ENCODE assay signal across 8 cellular contexts in genomic region chr19:3783660-3784584, GRCh38.
DNase-seq lines count a peak whose midpoint lies in the region; ATAC-seq and TF ChIP-seq lines count a peak whose summit lies in the region.

No MANE protein-coding gene starts in this region.

- TF ChIP-seq CTCF in fibroblast of mammary gland (conservative IDR thresholded peaks at IDR 0.05; ENCODE audit: control insufficient read depth, insufficient read depth, low read depth, low read length), result peak; percentile 22

- DNase-seq in HuH-7 (ENCODE audit: low spot score) (peak; percentile 73), fibroblast of mammary gland (ENCODE audit: low read depth) (no peak), NCI-H774 (lab: John Stamatoyannopoulos, UW) (no peak), NCI-H2227 treated with DMSO at 0.1 percent for 48 hours (lab: John Stamatoyannopoulos, UW) (no peak)
- peak; percentile 28 for DNase-seq in activated CD4-positive, alpha-beta T cell treated with anti-CD3 and anti-CD28 coated beads, Interleukin-2, amount 50 U/mL, for 1 hour
- DNase-seq in stimulated activated CD8-positive, alpha-beta memory T cell treated with anti-CD3 and anti-CD28 coated beads, Interleukin-15, amount 100 ng/mL, for 48 hours (ENCODE audit: low read depth in 2 of 2), result peak; percentile 27 to 28

- H3K4me3 ChIP-seq in fibroblast of mammary gland (ENCODE audit: control insufficient read depth, low read depth, low read length), result no peak overlapping the region

- ATAC-seq in GM18858 (IDR thresholded peaks at IDR 0.05; ENCODE audit: unreplicated experiment) (no peak), GM18868 (IDR thresholded peaks at IDR 0.05; ENCODE audit: unreplicated experiment) (no peak)

Comparison
In these comparisons a context has a peak if more than half of its experiments do, and no peak if none do; other contexts are left out.
1. DNase-seq: peak in HuH-7 (single experiment), activated CD4-positive, alpha-beta T cell treated with anti-CD3 and anti-CD28 coated beads, Interleukin-2, amount 50 U/mL, for 1 hour (single experiment) and stimulated activated CD8-positive, alpha-beta memory T cell treated with anti-CD3 and anti-CD28 coated beads, Interleukin-15, amount 100 ng/mL, for 48 hours (2 of 2); none in fibroblast of mammary gland (single experiment), NCI-H774 (single experiment) and NCI-H2227 treated with DMSO at 0.1 percent for 48 hours (single experiment).